ENCODE assay signal across 9 cellular contexts in the genomic region with DNA sequence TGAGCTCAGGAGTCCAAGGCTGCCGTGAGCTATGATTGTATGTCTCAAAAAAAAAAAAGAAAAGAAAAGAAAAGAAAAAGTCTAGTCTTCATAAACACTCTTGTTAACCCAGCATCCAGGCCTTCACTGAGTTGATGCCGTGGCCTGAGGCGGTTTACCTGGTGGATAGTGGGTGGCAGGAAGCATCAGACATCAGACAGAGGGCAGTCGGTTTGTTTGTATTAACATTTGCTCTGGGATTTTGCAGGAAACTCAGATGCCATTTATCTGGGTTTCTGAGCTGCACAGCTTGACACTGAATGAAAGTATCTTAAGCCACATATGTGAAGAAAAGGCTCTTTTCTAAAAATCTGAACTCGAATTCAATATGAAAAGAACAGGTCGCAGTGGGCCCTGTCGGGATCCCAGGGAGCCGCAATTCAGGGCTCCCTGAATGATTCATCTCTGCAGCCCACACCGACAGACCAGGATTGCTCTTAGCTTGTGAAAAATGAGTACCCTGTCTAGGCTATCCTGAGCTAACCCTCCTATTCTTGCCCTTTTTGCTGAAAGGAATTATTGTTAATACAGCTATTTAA. TPM values are rescaled to one million over a fixed set of nuclear protein-coding genes. Genes with fewer than 3 reads are reported as not detected.
DNase-seq lines count a peak whose midpoint lies in the region; ATAC-seq, FAIRE-seq and TF ChIP-seq lines count a peak whose summit lies in the region.
"Had no signal": no experiment of that assay in that cellular context is flagged by ENCODE, and none has a peak within 500 bp of the region (broad histone marks: within the 10 kb centered on the region; RNA-seq: fewer than 3 reads in every experiment).

No MANE protein-coding gene starts in this region.

- FAIRE-seq in frontal cortex (lab: Jason Lieb, UNC) = no peak
- FAIRE-seq: G401.6 had no signal

- intact Hi-C loops in activated naive CD4-positive, alpha-beta T cell treated with anti-CD3 and anti-CD28 coated beads for 36 hours (cut with micrococcal nuclease) = loop anchor here (5.0 kb wide), 1 partner anchor 148 kb away; a partner anchor contains a TSS

- TF ChIP-seq CTCF in suprapubic skin (IDR thresholded peaks at IDR 0.05) = no peak

- H3K9me3 ChIP-seq in iPS-18c (ENCODE audit: control insufficient read depth, insufficient read depth, low read length) (peaks cover 2% of the 10 kb centered on the region), suprapubic skin (no peaks in the 10 kb centered on the region)

- no peak for TF ChIP-seq POLR2A in suprapubic skin (IDR thresholded peaks at IDR 0.05)

- H3K4me1 Mint-ChIP-seq in activated naive CD4-positive, alpha-beta T cell treated with anti-CD3 and anti-CD28 coated beads for 36 hours (ENCODE audit: low read depth) = peaks cover 15% of the 10 kb centered on the region
- peaks cover 22% of the 10 kb centered on the region for H3K4me1 Mint-ChIP-seq in activated CD8-positive, alpha-beta T cell treated with anti-CD3 and anti-CD28 coated beads, Interleukin-2, amount 10 ng/mL, durations not matched to agents 7 days and 5 days (ENCODE audit: low read depth)

- H3K27me3 ChIP-seq in suprapubic skin = no peaks in the 10 kb centered on the region

- H3K36me3 ChIP-seq in suprapubic skin = no peaks in the 10 kb centered on the region

- no peak for TF ChIP-seq EP300 in suprapubic skin (IDR thresholded peaks at IDR 0.05)

- H3K27me3 Mint-ChIP-seq in activated naive CD4-positive, alpha-beta T cell treated with anti-CD3 and anti-CD28 coated beads for 36 hours (ENCODE audit: low read depth) = peaks cover 3% of the 10 kb centered on the region
- H3K27me3 Mint-ChIP-seq in activated CD8-positive, alpha-beta T cell treated with anti-CD3 and anti-CD28 coated beads, Interleukin-2, amount 10 ng/mL, durations not matched to agents 7 days and 5 days (ENCODE audit: low read depth) = peaks cover 28% of the 10 kb centered on the region

- H3K27ac ChIP-seq in suprapubic skin = no peak overlapping the region

- CTCF ChIA-PET in activated naive CD4-positive, alpha-beta T cell treated with anti-CD3 and anti-CD28 coated beads for 36 hours (lab: Charles Lee) = interaction anchor here (0.6 to 1.6 kb wide), 4 partner anchors 21 to 368 kb away, joined by 3 to 5 read pairs (median 4); a partner anchor contains a TSS
- CTCF ChIA-PET in activated CD8-positive, alpha-beta T cell treated with anti-CD3 and anti-CD28 coated beads, Interleukin-2, amount 10 ng/mL, durations not matched to agents 7 days and 5 days (lab: Charles Lee) = interaction anchor here (1.6 kb wide), 1 partner anchor 10 kb away, joined by 4 read pairs; no protein-coding TSS in a partner anchor

- WGBS in suprapubic skin = 75% methylated on average over 9 of the region's 9 CpGs

- POLR2A ChIA-PET in activated CD8-positive, alpha-beta T cell treated with anti-CD3 and anti-CD28 coated beads, Interleukin-2, amount 10 ng/mL, durations not matched to agents 7 days and 5 days (lab: Charles Lee) = interaction anchor here (1.0 kb wide), 1 partner anchor 47 kb away, joined by 3 read pairs; no protein-coding TSS in a partner anchor

- H3K27ac Mint-ChIP-seq in activated naive CD4-positive, alpha-beta T cell treated with anti-CD3 and anti-CD28 coated beads for 36 hours = no peak overlapping the region
- peak overlapping the region in 1 of 2 donors; percentile 24 for H3K27ac Mint-ChIP-seq in activated naive CD4-positive, alpha-beta T cell treated with anti-CD3 and anti-CD28 coated beads, Interleukin-2, amount 50 U/mL, for 72 hours
- H3K27ac Mint-ChIP-seq in activated CD8-positive, alpha-beta T cell treated with anti-CD3 and anti-CD28 coated beads, Interleukin-2, amount 10 ng/mL, durations not matched to agents 7 days and 5 days = no peak overlapping the region

- H3K36me3 Mint-ChIP-seq in activated naive CD4-positive, alpha-beta T cell treated with anti-CD3 and anti-CD28 coated beads for 36 hours (ENCODE audit: low read depth) = peaks cover 2% of the 10 kb centered on the region
- H3K36me3 Mint-ChIP-seq in activated naive CD4-positive, alpha-beta T cell treated with anti-CD3 and anti-CD28 coated beads, Interleukin-2, amount 50 U/mL, for 72 hours = peaks cover 6 to 13% of the 10 kb centered on the region in 2 donors
- peaks cover 5% of the 10 kb centered on the region for H3K36me3 Mint-ChIP-seq in activated CD8-positive, alpha-beta T cell treated with anti-CD3 and anti-CD28 coated beads, Interleukin-2, amount 10 ng/mL, durations not matched to agents 7 days and 5 days (ENCODE audit: low read depth)

- DNase-seq in activated naive CD4-positive, alpha-beta T cell treated with anti-CD3 and anti-CD28 coated beads for 36 hours = no peak
- no peak for DNase-seq in activated naive CD4-positive, alpha-beta T cell treated with anti-CD3 and anti-CD28 coated beads, Interleukin-2, amount 50 U/mL, for 72 hours (ENCODE audit: low spot score in 2 of 2)
- no peak for DNase-seq in activated CD8-positive, alpha-beta T cell treated with anti-CD3 and anti-CD28 coated beads, Interleukin-2, amount 10 ng/mL, durations not matched to agents 7 days and 5 days
- no peak for DNase-seq in suprapubic skin (ENCODE audit: low spot score in 2 of 2)
- no peak for DNase-seq in frontal cortex (ENCODE audit: low spot score in 2 of 2)
- DNase-seq in iPS-NIHi7 (ENCODE audit: extremely low spot score) = no peak

- H3K4me3 ChIP-seq in iPS-18c (ENCODE audit: insufficient read depth, low read depth, low read length) (peak overlapping the region; percentile 68; the same call in 1 of the 2 replicates), suprapubic skin (peak overlapping the region; percentile 81)

- H3K4me1 ChIP-seq in suprapubic skin = peaks cover 32% of the 10 kb centered on the region

- peak overlapping the region; percentile 70 for H3K4me3 Mint-ChIP-seq in activated naive CD4-positive, alpha-beta T cell treated with anti-CD3 and anti-CD28 coated beads for 36 hours
- H3K4me3 Mint-ChIP-seq in activated CD8-positive, alpha-beta T cell treated with anti-CD3 and anti-CD28 coated beads, Interleukin-2, amount 10 ng/mL, durations not matched to agents 7 days and 5 days = peak overlapping the region; percentile 36

- ATAC-seq in activated naive CD4-positive, alpha-beta T cell treated with anti-CD3 and anti-CD28 coated beads, Interleukin-2, amount 50 U/mL, for 72 hours = no peak
- no peak for ATAC-seq in activated CD8-positive, alpha-beta T cell treated with anti-CD3 and anti-CD28 coated beads, Interleukin-2, amount 10 ng/mL, durations not matched to agents 7 days and 5 days
- ATAC-seq in HG03457 (IDR thresholded peaks at IDR 0.05; ENCODE audit: unreplicated experiment) = no peak

- H3K9me3 Mint-ChIP-seq in activated naive CD4-positive, alpha-beta T cell treated with anti-CD3 and anti-CD28 coated beads for 36 hours = peaks cover 2% of the 10 kb centered on the region
- peaks cover 0 to 7% of the 10 kb centered on the region in 2 donors for H3K9me3 Mint-ChIP-seq in activated naive CD4-positive, alpha-beta T cell treated with anti-CD3 and anti-CD28 coated beads, Interleukin-2, amount 50 U/mL, for 72 hours
- H3K9me3 Mint-ChIP-seq in activated CD8-positive, alpha-beta T cell treated with anti-CD3 and anti-CD28 coated beads, Interleukin-2, amount 10 ng/mL, durations not matched to agents 7 days and 5 days (ENCODE audit: insufficient read depth) = peaks cover 7% of the 10 kb centered on the region

RNA-seq across cellular contexts. Expression of a gene that starts 1.1 kb away (rescaled TPM):
- total RNA-seq in activated naive CD4-positive, alpha-beta T cell treated with anti-CD3 and anti-CD28 coated beads for 36 hours = under 1 TPM; 0.60 to 0.67 TPM
- 1 to 10 TPM in 1 of 2 donors, under 1 TPM in 1; 0.50 to 1.1 TPM for total RNA-seq in activated naive CD4-positive, alpha-beta T cell treated with anti-CD3 and anti-CD28 coated beads, Interleukin-2, amount 50 U/mL, for 72 hours
- total RNA-seq in activated CD8-positive, alpha-beta T cell treated with anti-CD3 and anti-CD28 coated beads, Interleukin-2, amount 10 ng/mL, durations not matched to agents 7 days and 5 days = under 1 TPM in 1 of 2 experiments, not detected in 1; 0.18 TPM
- total RNA-seq in suprapubic skin = 1 to 10 TPM; 1.2 to 7.5 (median 4.5) TPM
- total RNA-seq in frontal cortex = 10.6 TPM

RNA-seq across cellular contexts. Expression of a gene that starts 56.8 kb away (rescaled TPM):
- total RNA-seq in activated naive CD4-positive, alpha-beta T cell treated with anti-CD3 and anti-CD28 coated beads for 36 hours = not detected
- total RNA-seq in activated naive CD4-positive, alpha-beta T cell treated with anti-CD3 and anti-CD28 coated beads, Interleukin-2, amount 50 U/mL, for 72 hours = not detected
- total RNA-seq in activated CD8-positive, alpha-beta T cell treated with anti-CD3 and anti-CD28 coated beads, Interleukin-2, amount 10 ng/mL, durations not matched to agents 7 days and 5 days = not detected
- total RNA-seq in suprapubic skin (not detected), frontal cortex (not detected)
